13 cellular contexts compared by ENCODE assay signal in the genomic region with DNA sequence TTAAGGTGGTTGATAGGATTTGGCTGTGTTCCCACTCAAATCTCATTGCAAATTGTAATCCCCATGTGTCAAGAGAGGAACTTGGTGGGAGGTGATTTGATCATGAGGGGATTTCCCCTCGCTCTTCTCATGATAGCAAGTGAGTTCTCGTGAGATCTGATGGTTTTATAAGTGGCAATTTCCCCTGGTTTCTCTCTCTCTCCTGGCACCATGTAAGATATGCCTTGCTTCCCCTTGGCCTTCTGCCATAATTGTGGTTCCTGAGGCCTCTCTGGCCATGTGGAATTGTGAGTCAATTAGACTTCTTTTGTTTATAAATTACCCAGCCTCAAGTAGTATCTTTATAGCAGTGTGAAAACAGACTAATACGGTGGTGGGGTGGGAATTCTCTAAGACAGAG.
A peak's percentile ranks its signal among the peaks of the same experiment; 100 is the strongest.
DNase-seq lines count a peak whose midpoint lies in the region; ATAC-seq, FAIRE-seq and TF ChIP-seq lines count a peak whose summit lies in the region.
"Had no signal": no experiment of that assay in that cellular context is flagged by ENCODE, and none has a peak within 500 bp of the region (broad histone marks: within the 10 kb centered on the region; RNA-seq: fewer than 3 reads in every experiment).

No MANE protein-coding gene starts in this region.

- no peak for ATAC-seq in SK-N-SH treated with all-trans-retinoic acid at 6 μM for 48 hours
- ATAC-seq: Right ventricle myocardium inferior had no signal

- TF ChIP-seq POLR2A in GM12892 (IDR thresholded peaks at IDR 0.05; ENCODE audit: low read depth, low read length): no peak

- DNase-seq in DMS153 (lab: John Stamatoyannopoulos, UW): peak; percentile 54
- no peak for DNase-seq in DMS153 treated with DMSO at 0.1 percent for 48 hours (lab: John Stamatoyannopoulos, UW; ENCODE audit: unreplicated experiment)
- DNase-seq in KBM-7: peak; percentile 57
- DNase-seq in OCI-M1 (lab: John Stamatoyannopoulos, UW): peak; percentile 83
- peak; percentile 3 for DNase-seq in foreskin melanocyte
- DNase-seq in GM12892 (ENCODE audit: insufficient read length): no peak
- DNase-seq in GM10248 (ENCODE audit: extremely low spot score): no peak
- DNase-seq: activated naive CD8-positive, alpha-beta T cell treated with anti-CD3 and anti-CD28 coated beads for 36 hours; erythroblast; NCI-H446 treated with DMSO at 0.1 percent for 48 hours had no signal

- CTCF ChIA-PET in GM10248 (lab: Yijun Ruan, JAX): no interaction called here

- no peak for TF ChIP-seq CTCF in GM10248 (IDR thresholded peaks at IDR 0.05; ENCODE audit: control extremely low read depth, extremely low read depth, low read depth, missing control alignments)

- in situ Hi-C loops in KBM-7 (cut with MboI; ENCODE audit: low pct_unique_long_range_greater_than_20kb, low sequenced_read_pairs): no loop called here

- FAIRE-seq in GM12892 (lab: Jason Lieb, UNC): no peak
- FAIRE-seq: A204.1 had no signal

- POLR2A ChIA-PET in GM10248 (lab: Yijun Ruan, JAX): no interaction called here

TF ChIP-seq in SK-N-SH treated with all-trans-retinoic acid at 6 μM for 48 hours, 23 proteins besides CTCF, POLR2A, EP300 and RAD21:
- no peak for TF ChIP-seq TCF4 (CRISPR knock-in tag; IDR thresholded peaks at IDR 0.05; ENCODE audit: borderline replicate concordance)
- TF ChIP-seq ZNF70 (CRISPR knock-in tag; IDR thresholded peaks at IDR 0.05): no peak
TF ChIP-seq in SK-N-SH treated with all-trans-retinoic acid at 6 μM for 48 hours: peak in this region for 0.

Comparison
In these comparisons a context has a peak if more than half of its experiments do, and no peak if none do; other contexts are left out.
1. DNase-seq: peak in DMS153 (single experiment), KBM-7 (single experiment), OCI-M1 (single experiment) and foreskin melanocyte (single experiment); none in DMS153 treated with DMSO at 0.1 percent for 48 hours (single experiment), GM12892 (single experiment) and GM10248 (single experiment).